In genomic region chr3:154132777-154133375, GRCh38 we compare ENCODE assay signal across 11 cellular contexts. TPM values are rescaled to one million over a fixed set of nuclear protein-coding genes. Genes with fewer than 3 reads are reported as not detected.
DNase-seq lines count a peak whose midpoint lies in the region; ATAC-seq and TF ChIP-seq lines count a peak whose summit lies in the region.
"Had no signal": no experiment of that assay in that cellular context is flagged by ENCODE, and none has a peak within 500 bp of the region (broad histone marks: within the 10 kb centered on the region; RNA-seq: fewer than 3 reads in every experiment).

No MANE protein-coding gene starts in this region.

- peak; percentile 43 for DNase-seq in NB4 (ENCODE audit: low read depth)
- DNase-seq in OCI-LY7 (ENCODE audit: low spot score): no peak
- DNase-seq in left lung: no peak
- no peak for DNase-seq in stimulated activated effector memory CD8-positive, alpha-beta T cell treated with anti-CD3 and anti-CD28 coated beads, Interleukin-12 subunit alpha, Interleukin-12 subunit beta, amount 100 ng/mL, for 72 hours (ENCODE audit: low spot score in 2 of 2)
- DNase-seq in Karpas-422: no peak
- DNase-seq: activated T-cell treated with anti-CD3 and anti-CD28 coated beads, Interleukin-2, amount 50 U/mL, for 1 hour; stimulated activated CD4-positive, alpha-beta T cell treated with anti-CD3 and anti-CD28 coated beads, Interleukin-4, amount 100 ng/mL, for 1 hour had no signal

- BruUV-seq in OCI-LY7 (replicated peaks; lab: Mats Ljungman, UMichigan): no TSS peak

- H3K4me2 ChIP-seq in OCI-LY7 (ENCODE audit: low read length) (peak overlapping the region; percentile 41; the same call in 1 of the 2 replicates), Karpas-422 (ENCODE audit: low read depth, low read length, poor library complexity, severe bottlenecking) (no peak overlapping the region)

- no peaks in the 10 kb centered on the region for H3K9me2 ChIP-seq in OCI-LY7 (ENCODE audit: insufficient read depth, low read length)
- no peaks in the 10 kb centered on the region for H3K9me2 ChIP-seq in Karpas-422 (replicated peaks; ENCODE audit: insufficient read depth, low read length)

- TF ChIP-seq CTCF in NB4 (IDR thresholded peaks at IDR 0.05; ENCODE audit: low read depth, low read length) (no peak), OCI-LY7 (conservative IDR thresholded peaks at IDR 0.05; ENCODE audit: low read length) (no peak), left lung (IDR thresholded peaks at IDR 0.05) (no peak)

- H3K4me3 ChIP-seq in NB4 (ENCODE audit: low read depth, low read length) (no peak overlapping the region), OCI-LY7 (ENCODE audit: low read depth, low read length, poor library complexity, severe bottlenecking) (peak overlapping the region; percentile 26), left lung (no peak overlapping the region), Karpas-422 (ENCODE audit: low read length) (no peak overlapping the region)

- H3K9me3 ChIP-seq in OCI-LY7 (ENCODE audit: low read length) (no peaks in the 10 kb centered on the region), left lung (no peaks in the 10 kb centered on the region), Karpas-422 (ENCODE audit: low read length) (no peaks in the 10 kb centered on the region)

- H3K79me2 ChIP-seq in OCI-LY7 (ENCODE audit: insufficient read depth, low read depth, low read length) (no peaks in the 10 kb centered on the region), Karpas-422 (ENCODE audit: low read length) (no peaks in the 10 kb centered on the region)

- intact Hi-C loops in OCI-LY7 (cut with micrococcal nuclease; ENCODE audit: unreplicated experiment): no loop called here
- intact Hi-C loops in left lung (cut with DNase I): no loop called here

- no peaks in the 10 kb centered on the region for H3K4me1 Mint-ChIP-seq in stimulated activated effector memory CD8-positive, alpha-beta T cell treated with anti-CD3 and anti-CD28 coated beads, Interleukin-12 subunit alpha, Interleukin-12 subunit beta, amount 100 ng/mL, for 72 hours

- POLR2A ChIA-PET in OCI-LY7 (lab: Charles Lee): no interaction called here

- H4K20me1 ChIP-seq in OCI-LY7 (ENCODE audit: insufficient read depth, low read length) (no peaks in the 10 kb centered on the region), Karpas-422 (ENCODE audit: insufficient read depth, low read depth, low read length) (no peaks in the 10 kb centered on the region)

- H3K4me1 ChIP-seq in OCI-LY7 (ENCODE audit: insufficient read depth, low read length, poor library complexity, severe bottlenecking) (no peaks in the 10 kb centered on the region), left lung (peaks cover 0 to 3% of the 10 kb centered on the region in 2 donors), Karpas-422 (ENCODE audit: low read length) (no peaks in the 10 kb centered on the region)

- no peak for TF ChIP-seq POLR2A in NB4 (IDR thresholded peaks at IDR 0.05; ENCODE audit: extremely low read depth, insufficient read length)

- no peak overlapping the region for H3K4me3 Mint-ChIP-seq in stimulated activated effector memory CD8-positive, alpha-beta T cell treated with anti-CD3 and anti-CD28 coated beads, Interleukin-12 subunit alpha, Interleukin-12 subunit beta, amount 100 ng/mL, for 72 hours
- H3K4me3 Mint-ChIP-seq: CD4-positive, CD25-positive, alpha-beta regulatory T cell had no signal

- CTCF ChIA-PET in OCI-LY7 (lab: Charles Lee; ENCODE audit: unreplicated experiment): no interaction called here

- no peaks in the 10 kb centered on the region for H3K9me3 Mint-ChIP-seq in stimulated activated effector memory CD8-positive, alpha-beta T cell treated with anti-CD3 and anti-CD28 coated beads, Interleukin-12 subunit alpha, Interleukin-12 subunit beta, amount 100 ng/mL, for 72 hours

- H3K27ac Mint-ChIP-seq in stimulated activated effector memory CD8-positive, alpha-beta T cell treated with anti-CD3 and anti-CD28 coated beads, Interleukin-12 subunit alpha, Interleukin-12 subunit beta, amount 100 ng/mL, for 72 hours: no peak overlapping the region
- H3K27ac Mint-ChIP-seq: CD4-positive, CD25-positive, alpha-beta regulatory T cell had no signal

- H3K36me3 ChIP-seq in OCI-LY7 (ENCODE audit: insufficient read depth, low read length) (no peaks in the 10 kb centered on the region), left lung (no peaks in the 10 kb centered on the region), Karpas-422 (ENCODE audit: insufficient read depth, low read length) (no peaks in the 10 kb centered on the region)

- no peak overlapping the region for H2AFZ ChIP-seq in OCI-LY7 (ENCODE audit: low read length)
- H2AFZ ChIP-seq in Karpas-422 (ENCODE audit: low read length): no peak overlapping the region

- H3K27ac ChIP-seq in OCI-LY7 (ENCODE audit: low read depth, low read length, poor library complexity, severe bottlenecking) (no peak overlapping the region), left lung (no peak overlapping the region), Karpas-422 (ENCODE audit: low read length) (no peak overlapping the region)

- no peak overlapping the region for H3K9ac ChIP-seq in Karpas-422 (ENCODE audit: low read length)

- ATAC-seq in GM18502 (IDR thresholded peaks at IDR 0.05; ENCODE audit: poor library complexity, unreplicated experiment) (peak; percentile 94), left lung (peak; percentile 54), GM18519 (IDR thresholded peaks at IDR 0.05; ENCODE audit: low FRiP score, unreplicated experiment) (no peak), HG02623 (IDR thresholded peaks at IDR 0.05; ENCODE audit: unreplicated experiment) (no peak)
- ATAC-seq in stimulated activated effector memory CD8-positive, alpha-beta T cell treated with anti-CD3 and anti-CD28 coated beads, Interleukin-12 subunit alpha, Interleukin-12 subunit beta, amount 100 ng/mL, for 72 hours: no peak

- no peaks in the 10 kb centered on the region for H3K36me3 Mint-ChIP-seq in stimulated activated effector memory CD8-positive, alpha-beta T cell treated with anti-CD3 and anti-CD28 coated beads, Interleukin-12 subunit alpha, Interleukin-12 subunit beta, amount 100 ng/mL, for 72 hours
- H3K36me3 Mint-ChIP-seq: CD4-positive, CD25-positive, alpha-beta regulatory T cell had no signal

- H3K27me3 ChIP-seq in left lung (no peaks in the 10 kb centered on the region), Karpas-422 (ENCODE audit: low read length) (no peaks in the 10 kb centered on the region)

RNA-seq across cellular contexts. Expression of gene ARHGEF26, which starts 11.7 kb away (rescaled TPM):
- total RNA-seq in OCI-LY7 (2014; rRNA removed; shearing (Covaris generic)): 0.13 and 0.35 TPM in 2 replicates
- 0.11 and 0.35 TPM in 2 replicates for total RNA-seq in OCI-LY7 (2022)
- total RNA-seq in left lung: 10 to 100 TPM; 27.7 to 58.8 TPM
- not detected in 2 replicates for total RNA-seq in Karpas-422 (2014; rRNA removed; shearing (Covaris generic); ENCODE audit: low replicate concordance)
- total RNA-seq: CD4-positive, CD25-positive, alpha-beta regulatory T cell had no signal

Comparison
In these comparisons a context has a peak if more than half of its experiments do, and no peak if none do; other contexts are left out.
1. ATAC-seq: peak in GM18502 (single experiment) and left lung (single experiment); none in GM18519 (single experiment), stimulated activated effector memory CD8-positive, alpha-beta T cell treated with anti-CD3 and anti-CD28 coated beads, Interleukin-12 subunit alpha, Interleukin-12 subunit beta, amount 100 ng/mL, for 72 hours (single experiment) and HG02623 (single experiment).
2. RNA of gene ARHGEF26, which starts 11.7 kb away (total RNA-seq): 27.7 to 58.8 TPM in left lung; 0.11 to 0.35 TPM in OCI-LY7 and not detected in Karpas-422; every median in the first group is over 10 times any median in the second.